In the genomic region with DNA sequence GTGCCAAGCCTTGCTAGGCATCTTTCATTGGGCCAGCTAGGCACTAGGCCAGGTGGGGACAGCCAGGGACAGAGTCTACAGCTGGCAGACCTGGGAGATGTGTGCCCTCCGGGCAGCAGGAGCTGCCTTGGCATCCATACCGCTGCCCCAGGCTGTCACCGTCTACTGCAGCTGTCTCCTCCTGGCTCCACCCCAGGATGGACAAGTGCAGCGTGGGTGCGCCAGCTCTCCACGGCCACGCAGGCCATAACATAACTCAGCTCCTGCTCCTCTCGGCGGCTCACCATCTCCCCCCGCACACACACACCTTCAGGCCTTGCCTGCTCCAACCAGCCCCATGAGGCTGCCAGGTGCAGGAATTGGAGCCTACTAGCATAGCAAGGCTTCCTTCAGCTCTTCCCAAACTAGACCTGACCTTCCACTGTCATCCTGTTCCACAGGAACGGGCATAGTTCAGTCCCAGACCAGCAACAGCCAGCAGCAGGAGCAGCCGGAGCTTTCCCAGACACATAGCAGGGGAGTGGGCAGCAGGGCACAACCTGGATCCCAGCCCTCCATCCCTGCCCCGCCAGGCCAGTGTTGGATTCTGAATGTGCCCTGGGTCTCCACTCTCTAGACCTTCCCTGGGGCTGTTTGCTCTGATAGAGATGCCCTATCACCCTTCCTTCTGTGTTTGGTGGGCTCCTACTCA, we compare ENCODE assay signal across 18 cellular contexts. TPM values are rescaled to one million over a fixed set of nuclear protein-coding genes. Genes with fewer than 3 reads are reported as not detected.
DNase-seq lines count a peak whose midpoint lies in the region; ATAC-seq and TF ChIP-seq lines count a peak whose summit lies in the region.
"Had no signal": no experiment of that assay in that cellular context is flagged by ENCODE, and none has a peak within 500 bp of the region (broad histone marks: within the 10 kb centered on the region; RNA-seq: fewer than 3 reads in every experiment).

No MANE protein-coding gene starts in this region.

- no peaks in the 10 kb centered on the region for H3K36me3 ChIP-seq in BLaER1 treated with 17β-estradiol and CSF1 and Interleukin-3, amounts not matched to agents 10 nM and 100 nM

- peaks cover 17% of the 10 kb centered on the region for H3K4me1 Mint-ChIP-seq in activated naive CD8-positive, alpha-beta T cell treated with anti-CD3 and anti-CD28 coated beads, Interleukin-2, amount 10 ng/mL, durations not matched to agents 7 days and 5 days
- H3K4me1 Mint-ChIP-seq in neural crest cell: peaks cover 6% of the 10 kb centered on the region

- H3K4me3 ChIP-seq in BLaER1 treated with 17β-estradiol and CSF1 and Interleukin-3, amounts not matched to agents 10 nM and 100 nM: no peak overlapping the region
- H3K4me3 ChIP-seq: hepatocyte had no signal

- H3K9ac ChIP-seq in BLaER1 treated with 17β-estradiol and CSF1 and Interleukin-3, amounts not matched to agents 10 nM and 100 nM: no peak overlapping the region

- peak overlapping the region; percentile 46 for H3K27ac Mint-ChIP-seq in activated naive CD8-positive, alpha-beta T cell treated with anti-CD3 and anti-CD28 coated beads, Interleukin-2, amount 10 ng/mL, durations not matched to agents 7 days and 5 days
- H3K27ac Mint-ChIP-seq in neural crest cell (ENCODE audit: unreplicated experiment): no peak overlapping the region
- H3K27ac Mint-ChIP-seq: activated CD4-positive, alpha-beta T cell treated with anti-CD3 and anti-CD28 coated beads, Interleukin-2, amount 10 ng/mL, durations not matched to agents 7 days and 5 days; HFFc6 had no signal

- no peak overlapping the region for H3K4me3 Mint-ChIP-seq in activated naive CD8-positive, alpha-beta T cell treated with anti-CD3 and anti-CD28 coated beads, Interleukin-2, amount 10 ng/mL, durations not matched to agents 7 days and 5 days
- H3K4me3 Mint-ChIP-seq in neural crest cell: peak overlapping the region; percentile 28
- H3K4me3 Mint-ChIP-seq: dendritic cell treated with granulocyte-macrophage colony-stimulating factor and Interleukin-4, amounts not matched to agents 40 ng/mL and 50 ng/mL, for 4 days; HFFc6 had no signal

- TF ChIP-seq CTCF in neural crest cell (conservative IDR thresholded peaks at IDR 0.05): no peak

- peaks cover 28 to 71% (median 53%) of the 10 kb centered on the region in 10 experiments for H3K4me1 ChIP-seq in BLaER1 treated with 17β-estradiol and CSF1 and Interleukin-3, amounts not matched to agents 10 nM and 100 nM

- no peaks in the 10 kb centered on the region for H3K36me3 Mint-ChIP-seq in activated naive CD8-positive, alpha-beta T cell treated with anti-CD3 and anti-CD28 coated beads, Interleukin-2, amount 10 ng/mL, durations not matched to agents 7 days and 5 days
- no peaks in the 10 kb centered on the region for H3K36me3 Mint-ChIP-seq in neural crest cell (ENCODE audit: low read depth)

- no peak for ATAC-seq in activated naive CD8-positive, alpha-beta T cell treated with anti-CD3 and anti-CD28 coated beads, Interleukin-2, amount 10 ng/mL, durations not matched to agents 7 days and 5 days (ENCODE audit: low read depth)
- no peak for ATAC-seq in HG02759 (IDR thresholded peaks at IDR 0.05; ENCODE audit: unreplicated experiment)

- POLR2A ChIA-PET in activated naive CD8-positive, alpha-beta T cell treated with anti-CD3 and anti-CD28 coated beads, Interleukin-2, amount 10 ng/mL, durations not matched to agents 7 days and 5 days (lab: Charles Lee): no interaction called here

- peaks cover 0 to 16% (median 0%) of the 10 kb centered on the region in 11 experiments; a peak in 2 of 22 replicates for H4K20me1 ChIP-seq in BLaER1 treated with 17β-estradiol and CSF1 and Interleukin-3, amounts not matched to agents 10 nM and 100 nM

- no peaks in the 10 kb centered on the region for H3K9me3 Mint-ChIP-seq in activated naive CD8-positive, alpha-beta T cell treated with anti-CD3 and anti-CD28 coated beads, Interleukin-2, amount 10 ng/mL, durations not matched to agents 7 days and 5 days
- H3K9me3 Mint-ChIP-seq in neural crest cell: no peaks in the 10 kb centered on the region
- H3K9me3 Mint-ChIP-seq: activated CD4-positive, alpha-beta T cell treated with anti-CD3 and anti-CD28 coated beads, Interleukin-2, amount 10 ng/mL, durations not matched to agents 7 days and 5 days; dendritic cell treated with granulocyte-macrophage colony-stimulating factor and Interleukin-4, amounts not matched to agents 40 ng/mL and 50 ng/mL, for 4 days; HFFc6 had no signal

- no peak overlapping the region for H3K27ac ChIP-seq in BLaER1 treated with 17β-estradiol and CSF1 and Interleukin-3, amounts not matched to agents 10 nM and 100 nM
- H3K27ac ChIP-seq: hepatocyte had no signal

- peaks cover 16 to 39% (median 31%) of the 10 kb centered on the region in 11 experiments for H3K27me3 ChIP-seq in BLaER1 treated with 17β-estradiol and CSF1 and Interleukin-3, amounts not matched to agents 10 nM and 100 nM

- no peaks in the 10 kb centered on the region; a peak in 1 of 22 replicates for H3K9me3 ChIP-seq in BLaER1 treated with 17β-estradiol and CSF1 and Interleukin-3, amounts not matched to agents 10 nM and 100 nM (replicated peaks in 1 of 11)

- H3K27me3 Mint-ChIP-seq in activated naive CD8-positive, alpha-beta T cell treated with anti-CD3 and anti-CD28 coated beads, Interleukin-2, amount 10 ng/mL, durations not matched to agents 7 days and 5 days: peaks cover 33% of the 10 kb centered on the region
- H3K27me3 Mint-ChIP-seq in neural crest cell (ENCODE audit: low read depth): peaks cover 50% of the 10 kb centered on the region

- H3K4me2 ChIP-seq in BLaER1 treated with 17β-estradiol and CSF1 and Interleukin-3, amounts not matched to agents 10 nM and 100 nM: peak overlapping the region in 9 of 11 experiments; percentile 67 to 79 (median 72); a peak in 9 of 22 replicates
- H3K4me2 ChIP-seq: hepatocyte had no signal

- peak; percentile 19 for DNase-seq in COLO668 (lab: John Stamatoyannopoulos, UW; ENCODE audit: unreplicated experiment)
- peak; percentile 32 for DNase-seq in activated naive CD8-positive, alpha-beta T cell treated with anti-CD3 and anti-CD28 coated beads, Interleukin-2, amount 10 ng/mL, durations not matched to agents 7 days and 5 days
- DNase-seq in neural crest cell (ENCODE audit: low read depth, low spot score): no peak
- DNase-seq in dedifferentiated amniotic fluid mesenchymal stem cell (ENCODE audit: extremely low spot score): no peak
- DNase-seq in NCI-H1048 (lab: John Stamatoyannopoulos, UW): no peak
- DNase-seq: activated CD4-positive, alpha-beta T cell treated with anti-CD3 and anti-CD28 coated beads, Interleukin-2, amount 10 ng/mL, durations not matched to agents 7 days and 5 days; activated naive CD4-positive, alpha-beta T cell treated with anti-CD3 and anti-CD28 coated beads, Interleukin-2, amount 50 U/mL, for 16 hours; Calu3; HFFc6; NCI-H2029 treated with DMSO at 0.1 percent for 48 hours; NCI-H446 treated with DMSO at 0.1 percent for 48 hours; RPMI8226; stimulated activated CD4-positive, alpha-beta T cell treated with anti-CD3 and anti-CD28 coated beads, Interleukin-12 subunit alpha, Interleukin-12 subunit beta, amount 100 ng/mL, for 4 hours; stimulated activated CD8-positive, alpha-beta memory T cell treated with anti-CD3 and anti-CD28 coated beads, Interleukin-4, amount 100 ng/mL, for 48 hours had no signal

RNA-seq across cellular contexts. Expression of gene ADRA2B, which starts 2.5 kb away (rescaled TPM):
- under 1 TPM; 0.17 to 0.26 TPM for total RNA-seq in activated naive CD8-positive, alpha-beta T cell treated with anti-CD3 and anti-CD28 coated beads, Interleukin-2, amount 10 ng/mL, durations not matched to agents 7 days and 5 days
- total RNA-seq in neural crest cell: 0.79 and 0.82 TPM in 2 replicates
- total RNA-seq: Calu3, HFFc6 had no signal

RNA-seq across cellular contexts. Expression of gene ASTL, which starts 19.5 kb away (rescaled TPM):
- 10 to 100 TPM; 12.2 to 14.7 TPM for total RNA-seq in activated naive CD8-positive, alpha-beta T cell treated with anti-CD3 and anti-CD28 coated beads, Interleukin-2, amount 10 ng/mL, durations not matched to agents 7 days and 5 days
- not detected in 2 replicates for total RNA-seq in neural crest cell
- total RNA-seq: Calu3, hepatocyte had no signal

RNA-seq across cellular contexts. Expression of gene DUSP2, which starts 26.4 kb away (rescaled TPM):
- total RNA-seq in activated naive CD8-positive, alpha-beta T cell treated with anti-CD3 and anti-CD28 coated beads, Interleukin-2, amount 10 ng/mL, durations not matched to agents 7 days and 5 days: 10 to 100 TPM; 47.7 to 50.2 TPM
- 1.0 and 1.1 TPM in 2 replicates for total RNA-seq in neural crest cell

Comparison
In these comparisons a context has a peak if more than half of its experiments do, and no peak if none do; other contexts are left out.
1. DNase-seq: peak in COLO668 (single experiment) and activated naive CD8-positive, alpha-beta T cell treated with anti-CD3 and anti-CD28 coated beads, Interleukin-2, amount 10 ng/mL, durations not matched to agents 7 days and 5 days (single experiment); none in neural crest cell (single experiment), dedifferentiated amniotic fluid mesenchymal stem cell (single experiment) and NCI-H1048 (single experiment).
2. RNA of gene ASTL, which starts 19.5 kb away (total RNA-seq): 12.2 to 14.7 TPM in activated naive CD8-positive, alpha-beta T cell treated with anti-CD3 and anti-CD28 coated beads, Interleukin-2, amount 10 ng/mL, durations not matched to agents 7 days and 5 days; not detected in neural crest cell; every median in the first group is over 10 times any median in the second.
3. RNA of gene DUSP2, which starts 26.4 kb away (total RNA-seq): 47.7 to 50.2 TPM in activated naive CD8-positive, alpha-beta T cell treated with anti-CD3 and anti-CD28 coated beads, Interleukin-2, amount 10 ng/mL, durations not matched to agents 7 days and 5 days; 1.0 to 1.1 TPM in neural crest cell; every median in the first group is over 10 times any median in the second.